In genomic region chr7:23462846-23463245, GRCh38 we compare ENCODE assay signal across 10 cellular contexts. TPM values are rescaled to one million over a fixed set of nuclear protein-coding genes. Genes with fewer than 3 reads are reported as not detected.
DNase-seq lines count a peak whose midpoint lies in the region; ATAC-seq and TF ChIP-seq lines count a peak whose summit lies in the region.
"Had no signal": no experiment of that assay in that cellular context is flagged by ENCODE, and none has a peak within 500 bp of the region (broad histone marks: within the 10 kb centered on the region; RNA-seq: fewer than 3 reads in every experiment).

No MANE protein-coding gene starts in this region.

- no peaks in the 10 kb centered on the region for H3K9me3 ChIP-seq in iPS-20b (ENCODE audit: insufficient read depth, low read depth, low read length)

- intact Hi-C loops in activated CD8-positive, alpha-beta T cell treated with anti-CD3 and anti-CD28 coated beads for 36 hours (cut with micrococcal nuclease): no loop called here

- peak overlapping the region; percentile 29; the same call in 1 of the 2 replicates for H3K9ac ChIP-seq in iPS-20b (ENCODE audit: low read depth, low read length)

- CTCF ChIA-PET in activated CD8-positive, alpha-beta T cell treated with anti-CD3 and anti-CD28 coated beads for 36 hours (lab: Charles Lee): interaction anchor here (0.6 to 4.1 kb wide), 16 partner anchors 9 to 194 kb away, joined by 3 to 47 read pairs (median 4); no protein-coding TSS in a partner anchor

- H3K4me1 Mint-ChIP-seq in activated CD8-positive, alpha-beta T cell treated with anti-CD3 and anti-CD28 coated beads for 36 hours (ENCODE audit: low read depth): peaks cover 11% of the 10 kb centered on the region
- H3K4me1 Mint-ChIP-seq in immature natural killer cell: peaks cover 3 to 8% of the 10 kb centered on the region in 2 donors

- POLR2A ChIA-PET in activated CD8-positive, alpha-beta T cell treated with anti-CD3 and anti-CD28 coated beads for 36 hours (lab: Charles Lee): interaction anchor here (0.9 kb wide), 1 partner anchor 71 kb away, joined by 3 read pairs; no protein-coding TSS in a partner anchor

- H3K36me3 ChIP-seq in iPS-20b (ENCODE audit: insufficient read depth, low read depth, low read length): peaks cover 49% of the 10 kb centered on the region

- TF ChIP-seq CTCF in activated CD8-positive, alpha-beta T cell treated with anti-CD3 and anti-CD28 coated beads for 36 hours (IDR thresholded peaks at IDR 0.05): no peak

- H3K27ac ChIP-seq in iPS-20b (ENCODE audit: low read length): no peak overlapping the region

- peaks cover 56% of the 10 kb centered on the region for H3K27me3 Mint-ChIP-seq in activated CD8-positive, alpha-beta T cell treated with anti-CD3 and anti-CD28 coated beads for 36 hours
- peaks cover 22 to 26% (median 24%) of the 10 kb centered on the region in 3 donors for H3K27me3 Mint-ChIP-seq in immature natural killer cell (ENCODE audit: low read depth in 3 of 3)

- no peak overlapping the region for H3K27ac Mint-ChIP-seq in activated CD8-positive, alpha-beta T cell treated with anti-CD3 and anti-CD28 coated beads for 36 hours
- H3K27ac Mint-ChIP-seq in immature natural killer cell: no peak overlapping the region
- H3K27ac Mint-ChIP-seq: stimulated activated naive CD8-positive, alpha-beta T cell treated with anti-CD3 and anti-CD28 coated beads, Interleukin-15, Interleukin-2, amounts not matched to agents 100 ng/mL and 50 ng/mL, for 24 hours; T-cell had no signal

- H3K4me1 ChIP-seq in iPS-20b (ENCODE audit: insufficient read depth, low read length): peaks cover 42% of the 10 kb centered on the region

- no peaks in the 10 kb centered on the region for H3K9me3 Mint-ChIP-seq in activated CD8-positive, alpha-beta T cell treated with anti-CD3 and anti-CD28 coated beads for 36 hours
- peaks cover 0 to 1% (median 0%) of the 10 kb centered on the region in 6 donors for H3K9me3 Mint-ChIP-seq in immature natural killer cell
- H3K9me3 Mint-ChIP-seq: stimulated activated naive CD8-positive, alpha-beta T cell treated with anti-CD3 and anti-CD28 coated beads, Interleukin-15, Interleukin-2, amounts not matched to agents 100 ng/mL and 50 ng/mL, for 24 hours; T-cell had no signal

- no peaks in the 10 kb centered on the region for H3K27me3 ChIP-seq in iPS-20b (ENCODE audit: insufficient read depth, low read length)

- H3K36me3 Mint-ChIP-seq in activated CD8-positive, alpha-beta T cell treated with anti-CD3 and anti-CD28 coated beads for 36 hours (ENCODE audit: low read depth): no peaks in the 10 kb centered on the region
- H3K36me3 Mint-ChIP-seq in immature natural killer cell: no peaks in the 10 kb centered on the region
- H3K36me3 Mint-ChIP-seq: T-cell had no signal

- H3K4me3 ChIP-seq in iPS-20b (ENCODE audit: low read length): peak overlapping the region; percentile 81; the same call in 1 of the 2 replicates

- ATAC-seq in GM19463 (IDR thresholded peaks at IDR 0.05; ENCODE audit: unreplicated experiment) (peak; percentile 39), GM19351 (IDR thresholded peaks at IDR 0.05; ENCODE audit: unreplicated experiment) (no peak)
- peak; percentile 51 for ATAC-seq in activated CD8-positive, alpha-beta T cell treated with anti-CD3 and anti-CD28 coated beads for 36 hours

- DNase-seq in AG08395 (ENCODE audit: low spot score) (peak; percentile 44), immature natural killer cell (no peak), middle frontal gyrus (ENCODE audit: extremely low spot score, low spot score) (no peak)
- peak; percentile 31 for DNase-seq in activated CD8-positive, alpha-beta T cell treated with anti-CD3 and anti-CD28 coated beads for 36 hours
- DNase-seq in activated CD4-positive, alpha-beta T cell treated with anti-CD3 and anti-CD28 coated beads, Interleukin-2, amount 50 U/mL, for 4 hours: no peak

- no peak overlapping the region for H3K4me3 Mint-ChIP-seq in activated CD8-positive, alpha-beta T cell treated with anti-CD3 and anti-CD28 coated beads for 36 hours
- H3K4me3 Mint-ChIP-seq in immature natural killer cell: no peak overlapping the region
- H3K4me3 Mint-ChIP-seq: stimulated activated naive CD8-positive, alpha-beta T cell treated with anti-CD3 and anti-CD28 coated beads, Interleukin-15, Interleukin-2, amounts not matched to agents 100 ng/mL and 50 ng/mL, for 24 hours; T-cell had no signal

RNA-seq across cellular contexts. Expression of gene IGF2BP3, which starts 7.4 kb away (rescaled TPM):
- 1 to 10 TPM in 1 of 2 experiments, under 1 TPM in 1; 0.61 to 1.1 TPM for total RNA-seq in activated CD8-positive, alpha-beta T cell treated with anti-CD3 and anti-CD28 coated beads for 36 hours
- under 1 TPM in 1 of 3 donors, not detected in 2; 0.76 TPM for polyA plus RNA-seq in immature natural killer cell

Comparison
In these comparisons a context has a peak if more than half of its experiments do, and no peak if none do; other contexts are left out.
1. DNase-seq: peak in AG08395 (single experiment) and activated CD8-positive, alpha-beta T cell treated with anti-CD3 and anti-CD28 coated beads for 36 hours (single experiment); none in immature natural killer cell (0 of 3), activated CD4-positive, alpha-beta T cell treated with anti-CD3 and anti-CD28 coated beads, Interleukin-2, amount 50 U/mL, for 4 hours (0 of 2) and middle frontal gyrus (single experiment).